25 cellular contexts compared by ENCODE assay signal in the genomic region with DNA sequence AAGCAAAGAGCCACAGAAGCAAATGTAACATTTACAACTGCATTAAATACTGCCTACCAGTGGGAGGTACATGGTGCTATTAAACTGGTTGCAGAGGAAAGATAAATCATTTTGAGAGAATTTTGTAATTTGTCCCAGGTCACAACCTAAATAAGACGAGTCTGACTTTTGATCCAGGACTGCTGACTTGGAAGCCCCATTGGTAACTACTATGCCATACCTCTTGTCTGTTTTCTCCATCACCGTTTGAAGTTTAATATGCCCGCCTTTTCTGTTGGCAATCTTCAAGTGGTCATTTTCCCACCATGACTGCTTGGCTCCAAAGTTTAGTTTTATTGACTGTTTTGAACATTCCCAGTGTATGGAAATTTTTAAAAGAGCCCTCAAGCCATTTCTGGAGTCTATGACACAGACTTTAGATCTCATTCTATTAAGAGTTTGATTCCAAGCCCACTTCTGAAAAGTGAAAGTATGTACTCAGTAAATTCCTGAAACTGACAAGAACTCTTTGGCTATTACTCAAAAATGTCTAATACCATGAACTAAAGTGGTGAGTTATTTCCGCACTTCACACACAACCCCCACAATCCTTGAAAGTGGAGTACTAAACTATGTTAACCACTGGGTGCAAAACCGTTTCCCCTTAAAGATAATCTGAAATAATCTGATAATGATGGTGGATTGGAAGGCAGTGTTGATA.
DNase-seq lines count a peak whose midpoint lies in the region; ATAC-seq, FAIRE-seq and TF ChIP-seq lines count a peak whose summit lies in the region.
"Had no signal": no experiment of that assay in that cellular context is flagged by ENCODE, and none has a peak within 500 bp of the region (broad histone marks: within the 10 kb centered on the region; RNA-seq: fewer than 3 reads in every experiment).

No MANE protein-coding gene starts in this region.

- H2BK12ac ChIP-seq in trophoblast cell (ENCODE audit: low read length): no peak overlapping the region

- no peak overlapping the region for H4K91ac ChIP-seq in trophoblast cell (ENCODE audit: low read depth, low read length)

- no CpG with 5 or more reads among the region's 5 CpGs for WGBS in trophoblast cell (ENCODE audit: extremely low coverage, insufficient coverage, insufficient read length)

- H3K4me1 ChIP-seq in ACC112 (ENCODE audit: control insufficient read depth, insufficient read depth, low read length, unreplicated experiment): peaks cover 4% of the 10 kb centered on the region
- peaks cover 5% of the 10 kb centered on the region for H3K4me1 ChIP-seq in foreskin keratinocyte
- no peaks in the 10 kb centered on the region for H3K4me1 ChIP-seq in trophoblast cell (ENCODE audit: control insufficient read depth in 1 of 2, insufficient read depth in 2 of 2, low read length in 2 of 2)

- H3K27me3 ChIP-seq in ACC112 (ENCODE audit: insufficient read depth, low read length) (no peaks in the 10 kb centered on the region), bronchial epithelial cell (ENCODE audit: control insufficient read depth, insufficient read depth, low read length) (no peaks in the 10 kb centered on the region), foreskin keratinocyte (no peaks in the 10 kb centered on the region), trophoblast cell (ENCODE audit: insufficient read depth, low read length) (no peaks in the 10 kb centered on the region)
- H3K27me3 ChIP-seq: adrenal gland, BE2C had no signal

- ATAC-seq in foreskin keratinocyte (no peak), omental fat pad (ENCODE audit: low FRiP score) (peak; percentile 87), HG03442 (IDR thresholded peaks at IDR 0.05; ENCODE audit: unreplicated experiment) (no peak), HG02798 (IDR thresholded peaks at IDR 0.05; ENCODE audit: poor library complexity, unreplicated experiment) (no peak)
- ATAC-seq: stimulated activated effector memory CD8-positive, alpha-beta T cell treated with anti-CD3 and anti-CD28 coated beads, Interleukin-12 subunit alpha, Interleukin-12 subunit beta, amount 100 ng/mL, for 72 hours had no signal

- no peak overlapping the region for H4K12ac ChIP-seq in trophoblast cell (ENCODE audit: low read depth, low read length)

- no peak overlapping the region for H3K4me2 ChIP-seq in trophoblast cell (ENCODE audit: low read length)

- H3K9me3 ChIP-seq in trophoblast cell (ENCODE audit: insufficient read depth, low read depth, low read length): no peaks in the 10 kb centered on the region
- H3K9me3 ChIP-seq: adrenal gland, BE2C had no signal

- no peak overlapping the region for H4K8ac ChIP-seq in trophoblast cell (ENCODE audit: low read depth, low read length)

- FAIRE-seq in bronchial epithelial cell (lab: Jason Lieb, UNC): no peak
- FAIRE-seq: A204.1, GM12892, kidney had no signal

- no peak overlapping the region for H3K4ac ChIP-seq in trophoblast cell (ENCODE audit: low read depth, low read length)

- H2AFZ ChIP-seq in ACC112 (ENCODE audit: low read length, unreplicated experiment) (peak overlapping the region; percentile 91), trophoblast cell (ENCODE audit: insufficient read depth, low read length, poor library complexity) (no peak overlapping the region)

- no peak overlapping the region for H3K23ac ChIP-seq in trophoblast cell (ENCODE audit: low read length)

- no peak overlapping the region for H3K18ac ChIP-seq in trophoblast cell (ENCODE audit: low read length)

- H3K14ac ChIP-seq in trophoblast cell (ENCODE audit: low read length): no peak overlapping the region

- no peak for TF ChIP-seq CTCF in bronchial epithelial cell (IDR thresholded peaks at IDR 0.05; ENCODE audit: insufficient read depth, low read length, severe bottlenecking)
- peak; percentile 4 for TF ChIP-seq CTCF in foreskin keratinocyte (conservative IDR thresholded peaks at IDR 0.05)
- no peak for TF ChIP-seq CTCF in omental fat pad (IDR thresholded peaks at IDR 0.05)

- DNase-seq in bronchial epithelial cell (ENCODE audit: low read depth) (peak; percentile 59), foreskin keratinocyte (peak in 1 of 2 donors; percentile 10), omental fat pad (ENCODE audit: low spot score) (no peak), SIG-M5 treated with dmso at 0.1 percent for 504 hours (lab: John Stamatoyannopoulos, UW; ENCODE audit: unreplicated experiment) (no peak), trophoblast cell (no peak)
- DNase-seq: activated B cell treated with CpG ODN at 0.5 μM for 24 hours; activated CD4-positive, alpha-beta memory T cell treated with anti-CD3 and anti-CD28 coated beads, Interleukin-2, amount 10 ng/mL, durations not matched to agents 7 days and 5 days; activated gamma-delta T cell treated with Interleukin-2 at 50 U/mL for 16 hours; adrenal gland; BE2C; central memory CD4-positive, alpha-beta T cell; HFFc6; Kasumi-1; kidney; NCI-H1694 treated with DMSO at 0.1 percent for 48 hours; NCI-H2171 treated with DMSO at 0.1 percent for 48 hours; NCI-H69; stimulated activated CD4-positive, alpha-beta T cell treated with anti-CD3 and anti-CD28 coated beads, Interleukin-2, amount 100 ng/mL, for 24 hours; T1000 had no signal

- H2AK5ac ChIP-seq in trophoblast cell (ENCODE audit: low read length): no peak overlapping the region

- H3K27ac ChIP-seq in ACC112 (ENCODE audit: low read depth, low read length) (peak overlapping the region; percentile 63), foreskin keratinocyte (no peak overlapping the region), trophoblast cell (ENCODE audit: low read depth, low read length) (no peak overlapping the region)

- no peaks in the 10 kb centered on the region for H3K79me1 ChIP-seq in trophoblast cell (ENCODE audit: low read length)

- H2BK5ac ChIP-seq in trophoblast cell (ENCODE audit: low read depth, low read length, poor library complexity): no peak overlapping the region

- H3K9ac ChIP-seq in trophoblast cell (ENCODE audit: low read length): no peak overlapping the region

- no peaks in the 10 kb centered on the region for H3K79me2 ChIP-seq in ACC112 (ENCODE audit: control insufficient read depth, insufficient read depth, low read length, unreplicated experiment)
- H3K79me2 ChIP-seq in trophoblast cell (ENCODE audit: control insufficient read depth, insufficient read depth, low read length, poor library complexity): no peaks in the 10 kb centered on the region

- H3K36me3 ChIP-seq in ACC112 (ENCODE audit: insufficient read depth, low read length) (no peaks in the 10 kb centered on the region), bronchial epithelial cell (ENCODE audit: control insufficient read depth, insufficient read depth, low read length) (no peaks in the 10 kb centered on the region), trophoblast cell (ENCODE audit: control insufficient read depth in 1 of 2, insufficient read depth in 2 of 2, low read length in 2 of 2) (no peaks in the 10 kb centered on the region)
- H3K36me3 ChIP-seq: adrenal gland, BE2C had no signal

- no peak overlapping the region for H2BK120ac ChIP-seq in trophoblast cell (ENCODE audit: insufficient read depth, low read length, poor library complexity)

- H3K4me3 ChIP-seq in ACC112 (ENCODE audit: low read depth, low read length) (peak overlapping the region; percentile 59), bronchial epithelial cell (ENCODE audit: low read depth, low read length) (no peak overlapping the region), trophoblast cell (ENCODE audit: low read depth, low read length) (no peak overlapping the region)
- H3K4me3 ChIP-seq: adrenal gland had no signal
